Comparison of ENCODE assay signal across 8 cellular contexts in genomic region chr6:103017878-103018277, GRCh38.
"Had no signal": no experiment of that assay in that cellular context is flagged by ENCODE, and none has a peak within 500 bp of the region (broad histone marks: within the 10 kb centered on the region; RNA-seq: fewer than 3 reads in every experiment).

No MANE protein-coding gene starts in this region.

- ATAC-seq: GM12878 had no signal

- H3K4me3 ChIP-seq: GM12878 had no signal

- FAIRE-seq: G401.6, GM12878, GM12891, GM12892, GM18507, GM19239 had no signal

- DNase-seq: GDM1, GF-D8 had no signal
